In the genomic region with DNA sequence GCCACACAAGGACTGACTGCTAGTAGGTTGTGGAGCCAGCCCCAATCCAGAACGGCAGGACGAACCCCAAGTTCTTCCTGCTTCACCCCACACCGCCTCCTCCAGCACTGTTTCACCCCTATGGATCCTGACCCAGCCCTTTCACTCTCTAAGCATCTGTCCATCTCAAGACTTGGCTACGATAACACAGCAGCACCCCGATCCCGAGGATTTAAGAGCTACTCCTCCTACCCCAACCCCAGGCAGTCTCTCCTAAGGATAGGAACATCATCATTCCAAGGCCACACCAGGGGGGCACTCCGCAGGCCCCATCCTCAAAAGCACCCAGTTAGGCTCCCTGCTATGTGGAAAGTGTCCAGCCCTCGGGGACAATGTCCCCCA, we compare ENCODE assay signal across 8 cellular contexts. TPM values are rescaled to one million over a fixed set of nuclear protein-coding genes. Genes with fewer than 3 reads are reported as not detected.
DNase-seq lines count a peak whose midpoint lies in the region; TF ChIP-seq lines count a peak whose summit lies in the region.

No MANE protein-coding gene starts in this region.

- no peak for TF ChIP-seq CTCF in Loucy (conservative IDR thresholded peaks at IDR 0.05; ENCODE audit: low read length)
- TF ChIP-seq CTCF in brain (conservative IDR thresholded peaks at IDR 0.05): no peak

- DNase-seq in activated CD4-positive, alpha-beta T cell treated with anti-CD3 and anti-CD28 coated beads, Interleukin-2, amount 10 ng/mL, durations not matched to agents 24 days and 14 days: no peak
- DNase-seq in activated CD4-positive, alpha-beta T cell treated with anti-CD3 and anti-CD28 coated beads, Interleukin-2, amount 50 U/mL, for 4 hours: no peak
- DNase-seq in iris pigment epithelial cell (ENCODE audit: low read depth) (peak; percentile 23), foreskin melanocyte (no peak), ureter (ENCODE audit: low spot score) (no peak)

- no peaks in the 10 kb centered on the region for H4K20me1 ChIP-seq in Loucy (ENCODE audit: insufficient read depth, low read length, poor library complexity, severe bottlenecking)

- H3K79me2 ChIP-seq in Loucy (ENCODE audit: insufficient read depth, low read length): peaks cover 15% of the 10 kb centered on the region

- peak overlapping the region; percentile 96 for H3K4me3 Mint-ChIP-seq in activated CD4-positive, alpha-beta T cell treated with anti-CD3 and anti-CD28 coated beads, Interleukin-2, amount 10 ng/mL, durations not matched to agents 24 days and 14 days
- H3K4me3 Mint-ChIP-seq in brain: peak overlapping the region; percentile 88 to 96 (median 96)

- H3K36me3 Mint-ChIP-seq in activated CD4-positive, alpha-beta T cell treated with anti-CD3 and anti-CD28 coated beads, Interleukin-2, amount 10 ng/mL, durations not matched to agents 24 days and 14 days (ENCODE audit: low read depth): peaks cover 20% of the 10 kb centered on the region
- peaks cover 6% of the 10 kb centered on the region for H3K36me3 Mint-ChIP-seq in brain

- H3K4me1 Mint-ChIP-seq in activated CD4-positive, alpha-beta T cell treated with anti-CD3 and anti-CD28 coated beads, Interleukin-2, amount 10 ng/mL, durations not matched to agents 24 days and 14 days: peaks cover 15% of the 10 kb centered on the region
- H3K4me1 Mint-ChIP-seq in brain: peaks cover 30% of the 10 kb centered on the region

- H3K4me2 ChIP-seq in Loucy (ENCODE audit: low read depth, low read length, poor library complexity, severe bottlenecking): peak overlapping the region; percentile 94

- H3F3A ChIP-seq in Loucy (ENCODE audit: low read depth): no peaks in the 10 kb centered on the region

- H3K9ac ChIP-seq in Loucy (ENCODE audit: low read depth, low read length, poor library complexity, severe bottlenecking): peak overlapping the region; percentile 93
- peak overlapping the region; percentile 88 to 92 for H3K9ac ChIP-seq in stomach smooth muscle (ENCODE audit: low read length in 2 of 2)

- no peaks in the 10 kb centered on the region for H3K36me3 ChIP-seq in Loucy (ENCODE audit: insufficient read depth, low read length)
- H3K36me3 ChIP-seq in stomach smooth muscle (ENCODE audit: control insufficient read depth in 2 of 2, insufficient read depth in 2 of 2, low read length in 2 of 2): peaks cover 4% of the 10 kb centered on the region in 2 donors

- H3K9me3 ChIP-seq in Loucy (ENCODE audit: insufficient read depth, low read depth, low read length) (no peaks in the 10 kb centered on the region), stomach smooth muscle (ENCODE audit: control insufficient read depth in 2 of 2, low read length in 2 of 2) (no peaks in the 10 kb centered on the region)

- H3K27me3 Mint-ChIP-seq in activated CD4-positive, alpha-beta T cell treated with anti-CD3 and anti-CD28 coated beads, Interleukin-2, amount 10 ng/mL, durations not matched to agents 24 days and 14 days: no peaks in the 10 kb centered on the region
- peaks cover 5% of the 10 kb centered on the region for H3K27me3 Mint-ChIP-seq in brain

- H2AFZ ChIP-seq in Loucy (ENCODE audit: low read length): peak overlapping the region; percentile 39

- H3K9me2 ChIP-seq in Loucy (replicated peaks; ENCODE audit: low read depth, low read length): no peaks in the 10 kb centered on the region

- H3K4me3 ChIP-seq in Loucy (ENCODE audit: low read length, poor library complexity, severe bottlenecking) (peak overlapping the region; percentile 86), stomach smooth muscle (ENCODE audit: low read length in 2 of 2) (peak overlapping the region; percentile 85 to 88)

- peak overlapping the region; percentile 56 for H3K27ac ChIP-seq in stomach smooth muscle (ENCODE audit: low read length)

- peaks cover 30% of the 10 kb centered on the region for H3K27me3 ChIP-seq in Loucy (ENCODE audit: insufficient read depth, low read length, poor library complexity, severe bottlenecking)
- no peaks in the 10 kb centered on the region for H3K27me3 ChIP-seq in stomach smooth muscle (ENCODE audit: control insufficient read depth in 1 of 2, insufficient read depth in 2 of 2, low read length in 2 of 2)

- no peaks in the 10 kb centered on the region for H3K9me3 Mint-ChIP-seq in activated CD4-positive, alpha-beta T cell treated with anti-CD3 and anti-CD28 coated beads, Interleukin-2, amount 10 ng/mL, durations not matched to agents 24 days and 14 days
- H3K9me3 Mint-ChIP-seq in brain: no peaks in the 10 kb centered on the region

- peak overlapping the region; percentile 91 for H3K27ac Mint-ChIP-seq in activated CD4-positive, alpha-beta T cell treated with anti-CD3 and anti-CD28 coated beads, Interleukin-2, amount 10 ng/mL, durations not matched to agents 24 days and 14 days
- H3K27ac Mint-ChIP-seq in brain: peak overlapping the region; percentile 86 to 95 (median 88)

- H3K4me1 ChIP-seq in Loucy (ENCODE audit: insufficient read depth, low read length, poor library complexity, severe bottlenecking): peaks cover 19% of the 10 kb centered on the region
- peaks cover 12% of the 10 kb centered on the region for H3K4me1 ChIP-seq in stomach smooth muscle (ENCODE audit: control insufficient read depth, insufficient read depth, low read length)

- intact Hi-C loops in activated CD4-positive, alpha-beta T cell treated with anti-CD3 and anti-CD28 coated beads, Interleukin-2, amount 10 ng/mL, durations not matched to agents 24 days and 14 days (cut with micrococcal nuclease): loop anchor here (2.0 kb wide), 1 partner anchor 28 kb away; no protein-coding TSS in a partner anchor

RNA-seq across cellular contexts. Expression of a gene that starts 0.7 kb away (rescaled TPM):
- total RNA-seq in activated CD4-positive, alpha-beta T cell treated with anti-CD3 and anti-CD28 coated beads, Interleukin-2, amount 10 ng/mL, durations not matched to agents 24 days and 14 days: 13.3 and 14.2 TPM in 2 replicates
- polyA plus RNA-seq in brain (ENCODE audit: insufficient read depth, low read depth, low replicate concordance): 5.6 TPM
- 13.8 TPM for total RNA-seq in ureter

RNA-seq across cellular contexts. Expression of a gene that starts 16.8 kb away (rescaled TPM):
- 25.7 and 27.2 TPM in 2 replicates for total RNA-seq in activated CD4-positive, alpha-beta T cell treated with anti-CD3 and anti-CD28 coated beads, Interleukin-2, amount 10 ng/mL, durations not matched to agents 24 days and 14 days
- polyA plus RNA-seq in brain (ENCODE audit: insufficient read depth, low read depth, low replicate concordance): 1.1 TPM
- 1.7 TPM for total RNA-seq in ureter
